In the genomic region with DNA sequence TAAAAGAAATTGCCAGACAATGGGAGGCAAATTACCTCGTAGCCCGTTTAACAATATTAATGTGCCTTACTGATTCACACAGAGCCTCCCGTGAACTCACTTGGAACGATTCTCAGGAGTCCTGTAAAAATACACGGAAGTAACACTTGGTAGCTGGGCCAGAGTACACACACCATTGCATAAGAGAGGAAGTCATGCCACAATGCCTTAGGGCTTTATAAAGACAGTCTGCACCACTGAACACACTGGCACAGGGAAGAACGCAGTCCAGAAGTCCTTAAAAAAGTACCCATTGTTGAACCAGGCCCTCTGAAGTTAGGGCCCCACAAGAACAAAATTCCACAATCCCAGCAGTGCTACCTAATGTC, we compare ENCODE assay signal across 1 cellular context.
TF ChIP-seq lines count a peak whose summit lies in the region.

No MANE protein-coding gene starts in this region.

TF ChIP-seq in HepG2, 621 proteins besides CTCF, POLR2A, EP300 and RAD21 (continued from another document and continues in another):
- TF ChIP-seq MEIS1 (CRISPR knock-in tag; IDR thresholded peaks at IDR 0.05; ENCODE audit: borderline replicate concordance) (no peak), ZNF770 (CRISPR knock-in tag; IDR thresholded peaks at IDR 0.05) (no peak), MIXL1 (CRISPR knock-in tag; IDR thresholded peaks at IDR 0.05) (peak; percentile 63; the same call in 1 of the 2 replicates), YY1 (IDR thresholded peaks at IDR 0.05; ENCODE audit: insufficient read depth, insufficient replicate concordance, low read depth, low read length) (no peak), ZNF691 (CRISPR knock-in tag; IDR thresholded peaks at IDR 0.05; ENCODE audit: borderline replicate concordance, low read depth) (no peak), MAFF (IDR thresholded peaks at IDR 0.05; ENCODE audit: low read depth, low read length) (no peak), MZF1 (CRISPR knock-in tag; IDR thresholded peaks at IDR 0.05; ENCODE audit: borderline replicate concordance) (no peak), HDAC2 (CRISPR knock-in tag; IDR thresholded peaks at IDR 0.05) (peak; percentile 72), DBP (CRISPR knock-in tag; IDR thresholded peaks at IDR 0.05; ENCODE audit: not compliant biosample characterization) (no peak), AGO1 (IDR thresholded peaks at IDR 0.05; ENCODE audit: low read depth, low read length, poor library complexity, severe bottlenecking) (no peak), PAF1 (CRISPR knock-in tag; IDR thresholded peaks at IDR 0.05) (no peak), ARID2 (CRISPR knock-in tag; IDR thresholded peaks at IDR 0.05; ENCODE audit: borderline replicate concordance) (no peak), ZNF264 (CRISPR knock-in tag; IDR thresholded peaks at IDR 0.05) (no peak), ATRX (CRISPR knock-in tag; IDR thresholded peaks at IDR 0.05; ENCODE audit: borderline replicate concordance) (no peak), PRPF4 (IDR thresholded peaks at IDR 0.05; ENCODE audit: low read depth, low read length, poor library complexity, severe bottlenecking) (no peak), FLYWCH1 (CRISPR knock-in tag; IDR thresholded peaks at IDR 0.05) (no peak), ZKSCAN5 (CRISPR knock-in tag; IDR thresholded peaks at IDR 0.05) (no peak), HOXA3 (CRISPR knock-in tag; IDR thresholded peaks at IDR 0.05) (peak; percentile 59), MTA3 (CRISPR knock-in tag; IDR thresholded peaks at IDR 0.05) (no peak), ZFYVE20 (CRISPR knock-in tag; IDR thresholded peaks at IDR 0.05; ENCODE audit: borderline replicate concordance, low read depth) (no peak), SAP130 (CRISPR knock-in tag; IDR thresholded peaks at IDR 0.05; ENCODE audit: low read depth) (peak; percentile 87), SNAPC4 (CRISPR knock-in tag; IDR thresholded peaks at IDR 0.05) (no peak), SRSF9 (IDR thresholded peaks at IDR 0.05; ENCODE audit: borderline replicate concordance, insufficient read depth, low read depth, low read length, poor library complexity, severe bottlenecking) (no peak), ZNF124 (CRISPR knock-in tag; IDR thresholded peaks at IDR 0.05) (peak; percentile 89), MBNL3 (CRISPR knock-in tag; conservative IDR thresholded peaks at IDR 0.05) (no peak), ZNF44 (CRISPR knock-in tag; IDR thresholded peaks at IDR 0.05) (no peak), ZNF256 (CRISPR knock-in tag; conservative IDR thresholded peaks at IDR 0.05) (no peak), HNRNPUL1 (IDR thresholded peaks at IDR 0.05; ENCODE audit: low read depth, low read length) (no peak), ATF6 (CRISPR knock-in tag; conservative IDR thresholded peaks at IDR 0.05) (no peak), ZNF468 (CRISPR knock-in tag; IDR thresholded peaks at IDR 0.05) (no peak), SRF (IDR thresholded peaks at IDR 0.05; ENCODE audit: low read depth, low read length) (no peak), CREB1 (IDR thresholded peaks at IDR 0.05) (no peak), CREB1 (CRISPR knock-in tag; IDR thresholded peaks at IDR 0.05) (peak; percentile 11; the same call in 1 of the 2 replicates), ZNF790 (CRISPR knock-in tag; IDR thresholded peaks at IDR 0.05; ENCODE audit: borderline replicate concordance) (no peak), ZNF746 (CRISPR knock-in tag; IDR thresholded peaks at IDR 0.05) (no peak), ZNF225 (CRISPR knock-in tag; IDR thresholded peaks at IDR 0.05) (no peak), ZNF282 (IDR thresholded peaks at IDR 0.05; ENCODE audit: partially characterized antibody) (no peak), KDM3A (CRISPR knock-in tag; IDR thresholded peaks at IDR 0.05; ENCODE audit: low read depth) (peak; percentile 52; the same call in 1 of the 2 replicates), ZNF556 (CRISPR knock-in tag; IDR thresholded peaks at IDR 0.05; ENCODE audit: borderline replicate concordance) (no peak), ZNF235 (CRISPR knock-in tag; IDR thresholded peaks at IDR 0.05; ENCODE audit: borderline replicate concordance) (no peak)
- TF ChIP-seq, protein P1, sequence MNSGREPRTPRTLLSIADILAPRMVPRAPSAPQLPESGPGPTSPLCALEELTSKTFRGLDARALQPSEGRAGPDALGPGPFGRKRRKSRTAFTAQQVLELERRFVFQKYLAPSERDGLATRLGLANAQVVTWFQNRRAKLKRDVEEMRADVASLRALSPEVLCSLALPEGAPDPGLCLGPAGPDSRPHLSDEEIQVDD (CRISPR knock-in tag; IDR thresholded peaks at IDR 0.05; ENCODE audit: borderline replicate concordance), result no peak
- TF ChIP-seq, protein P2, sequence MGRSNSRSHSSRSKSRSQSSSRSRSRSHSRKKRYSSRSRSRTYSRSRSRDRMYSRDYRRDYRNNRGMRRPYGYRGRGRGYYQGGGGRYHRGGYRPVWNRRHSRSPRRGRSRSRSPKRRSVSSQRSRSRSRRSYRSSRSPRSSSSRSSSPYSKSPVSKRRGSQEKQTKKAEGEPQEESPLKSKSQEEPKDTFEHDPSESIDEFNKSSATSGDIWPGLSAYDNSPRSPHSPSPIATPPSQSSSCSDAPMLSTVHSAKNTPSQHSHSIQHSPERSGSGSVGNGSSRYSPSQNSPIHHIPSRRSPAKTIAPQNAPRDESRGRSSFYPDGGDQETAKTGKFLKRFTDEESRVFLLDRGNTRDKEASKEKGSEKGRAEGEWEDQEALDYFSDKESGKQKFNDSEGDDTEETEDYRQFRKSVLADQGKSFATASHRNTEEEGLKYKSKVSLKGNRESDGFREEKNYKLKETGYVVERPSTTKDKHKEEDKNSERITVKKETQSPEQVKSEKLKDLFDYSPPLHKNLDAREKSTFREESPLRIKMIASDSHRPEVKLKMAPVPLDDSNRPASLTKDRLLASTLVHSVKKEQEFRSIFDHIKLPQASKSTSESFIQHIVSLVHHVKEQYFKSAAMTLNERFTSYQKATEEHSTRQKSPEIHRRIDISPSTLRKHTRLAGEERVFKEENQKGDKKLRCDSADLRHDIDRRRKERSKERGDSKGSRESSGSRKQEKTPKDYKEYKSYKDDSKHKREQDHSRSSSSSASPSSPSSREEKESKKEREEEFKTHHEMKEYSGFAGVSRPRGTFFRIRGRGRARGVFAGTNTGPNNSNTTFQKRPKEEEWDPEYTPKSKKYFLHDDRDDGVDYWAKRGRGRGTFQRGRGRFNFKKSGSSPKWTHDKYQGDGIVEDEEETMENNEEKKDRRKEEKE (IDR thresholded peaks at IDR 0.05), result no peak
- TF ChIP-seq, protein P3, sequence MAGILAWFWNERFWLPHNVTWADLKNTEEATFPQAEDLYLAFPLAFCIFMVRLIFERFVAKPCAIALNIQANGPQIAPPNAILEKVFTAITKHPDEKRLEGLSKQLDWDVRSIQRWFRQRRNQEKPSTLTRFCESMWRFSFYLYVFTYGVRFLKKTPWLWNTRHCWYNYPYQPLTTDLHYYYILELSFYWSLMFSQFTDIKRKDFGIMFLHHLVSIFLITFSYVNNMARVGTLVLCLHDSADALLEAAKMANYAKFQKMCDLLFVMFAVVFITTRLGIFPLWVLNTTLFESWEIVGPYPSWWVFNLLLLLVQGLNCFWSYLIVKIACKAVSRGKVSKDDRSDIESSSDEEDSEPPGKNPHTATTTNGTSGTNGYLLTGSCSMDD (CRISPR knock-in tag; IDR thresholded peaks at IDR 0.05), result no peak
- TF ChIP-seq, protein P4, sequence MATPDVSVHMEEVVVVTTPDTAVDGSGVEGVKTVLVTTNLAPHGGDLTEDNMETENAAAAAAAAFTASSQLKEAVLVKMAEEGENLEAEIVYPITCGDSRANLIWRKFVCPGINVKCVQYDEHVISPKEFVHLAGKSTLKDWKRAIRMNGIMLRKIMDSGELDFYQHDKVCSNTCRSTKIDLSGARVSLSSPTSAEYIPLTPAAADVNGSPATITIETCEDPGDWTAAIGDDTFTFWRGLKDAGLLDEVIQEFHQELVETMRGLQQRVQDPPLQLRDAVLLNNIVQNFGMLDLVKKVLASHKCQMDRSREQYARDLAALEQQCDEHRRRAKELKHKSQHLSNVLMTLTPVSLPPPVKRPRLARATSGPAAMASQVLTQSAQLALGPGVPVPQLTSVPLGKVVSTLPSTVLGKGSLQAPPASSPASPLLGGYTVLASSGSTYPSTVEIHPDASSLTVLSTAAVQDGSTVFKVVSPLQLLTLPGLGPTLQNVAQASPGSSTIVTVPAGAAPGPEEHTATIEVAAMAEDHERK (CRISPR knock-in tag; IDR thresholded peaks at IDR 0.05; ENCODE audit: low read depth), result no peak
- TF ChIP-seq, protein P5, sequence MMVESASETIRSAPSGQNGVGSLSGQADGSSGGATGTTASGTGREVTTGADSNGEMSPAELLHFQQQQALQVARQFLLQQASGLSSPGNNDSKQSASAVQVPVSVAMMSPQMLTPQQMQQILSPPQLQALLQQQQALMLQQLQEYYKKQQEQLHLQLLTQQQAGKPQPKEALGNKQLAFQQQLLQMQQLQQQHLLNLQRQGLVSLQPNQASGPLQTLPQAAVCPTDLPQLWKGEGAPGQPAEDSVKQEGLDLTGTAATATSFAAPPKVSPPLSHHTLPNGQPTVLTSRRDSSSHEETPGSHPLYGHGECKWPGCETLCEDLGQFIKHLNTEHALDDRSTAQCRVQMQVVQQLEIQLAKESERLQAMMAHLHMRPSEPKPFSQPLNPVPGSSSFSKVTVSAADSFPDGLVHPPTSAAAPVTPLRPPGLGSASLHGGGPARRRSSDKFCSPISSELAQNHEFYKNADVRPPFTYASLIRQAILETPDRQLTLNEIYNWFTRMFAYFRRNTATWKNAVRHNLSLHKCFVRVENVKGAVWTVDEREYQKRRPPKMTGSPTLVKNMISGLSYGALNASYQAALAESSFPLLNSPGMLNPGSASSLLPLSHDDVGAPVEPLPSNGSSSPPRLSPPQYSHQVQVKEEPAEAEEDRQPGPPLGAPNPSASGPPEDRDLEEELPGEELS (CRISPR knock-in tag; IDR thresholded peaks at IDR 0.05), result peak; percentile 75
